9 cellular contexts compared by ENCODE assay signal in genomic region chr15:65132841-65133549, GRCh38. TPM values are rescaled to one million over a fixed set of nuclear protein-coding genes. Genes with fewer than 3 reads are reported as not detected.
DNase-seq lines count a peak whose midpoint lies in the region; ATAC-seq and TF ChIP-seq lines count a peak whose summit lies in the region.
"Had no signal": no experiment of that assay in that cellular context is flagged by ENCODE, and none has a peak within 500 bp of the region (broad histone marks: within the 10 kb centered on the region; RNA-seq: fewer than 3 reads in every experiment).

No MANE protein-coding gene starts in this region.

- H3K4me1 Mint-ChIP-seq in activated naive CD8-positive, alpha-beta T cell treated with anti-CD3 and anti-CD28 coated beads for 36 hours: peaks cover 33% of the 10 kb centered on the region

- H3K27ac Mint-ChIP-seq in activated naive CD8-positive, alpha-beta T cell treated with anti-CD3 and anti-CD28 coated beads for 36 hours: peak overlapping the region; percentile 76

- H3K36me3 Mint-ChIP-seq in activated naive CD8-positive, alpha-beta T cell treated with anti-CD3 and anti-CD28 coated beads for 36 hours: peaks cover 14% of the 10 kb centered on the region

- H3K27me3 Mint-ChIP-seq in activated naive CD8-positive, alpha-beta T cell treated with anti-CD3 and anti-CD28 coated beads for 36 hours: no peaks in the 10 kb centered on the region

- H3K27ac ChIP-seq in 22Rv1: peak overlapping the region; percentile 87
- peak overlapping the region; percentile 55 to 90 (median 86) for H3K27ac ChIP-seq in heart left ventricle
- peak overlapping the region; percentile 80 to 88 for H3K27ac ChIP-seq in prostate gland

- TF ChIP-seq POLR2A in heart left ventricle (IDR thresholded peaks at IDR 0.05) (no peak), prostate gland (IDR thresholded peaks at IDR 0.05) (no peak)

- DNase-seq in NOMO-1 (lab: John Stamatoyannopoulos, UW; ENCODE audit: unreplicated experiment in 2 of 2) (peak; percentile 12 to 30), heart left ventricle (peak; percentile 16 to 67 (median 36)), prostate gland (ENCODE audit: low spot score) (peak; percentile 5), T1000 (lab: John Stamatoyannopoulos, UW) (no peak)
- peak; percentile 39 for DNase-seq in activated naive CD8-positive, alpha-beta T cell treated with anti-CD3 and anti-CD28 coated beads for 36 hours

- peak overlapping the region; percentile 87 for H3K4me3 Mint-ChIP-seq in activated naive CD8-positive, alpha-beta T cell treated with anti-CD3 and anti-CD28 coated beads for 36 hours

- H3K4me3 ChIP-seq in heart left ventricle (peak overlapping the region; percentile 70 to 93 (median 87)), prostate gland (peak overlapping the region; percentile 92)

- peaks cover 0 to 34% (median 20%) of the 10 kb centered on the region in 9 donors for H3K36me3 ChIP-seq in heart left ventricle
- H3K36me3 ChIP-seq in prostate gland: peaks cover 0 to 2% of the 10 kb centered on the region in 2 donors

- no peak for TF ChIP-seq CTCF in 22Rv1 (IDR thresholded peaks at IDR 0.05)
- TF ChIP-seq CTCF in heart left ventricle (IDR thresholded peaks at IDR 0.05): no peak
- no peak for TF ChIP-seq CTCF in prostate gland (IDR thresholded peaks at IDR 0.05)

- H3K27me3 ChIP-seq in heart left ventricle (no peaks in the 10 kb centered on the region), prostate gland (replicated peaks; ENCODE audit: insufficient read depth) (no peaks in the 10 kb centered on the region)

- H3K9me3 ChIP-seq in heart left ventricle: no peaks in the 10 kb centered on the region
- no peaks in the 10 kb centered on the region for H3K9me3 ChIP-seq in prostate gland

- 0 to 1% (median 0%) methylated on average over 44 to 94 of the region's 94 CpGs for WGBS in heart left ventricle, 4 donors
- WGBS in prostate gland: under 1% methylated on average over 77 of the region's 94 CpGs

- intact Hi-C loops in heart left ventricle (cut with DNase I) (loop anchor here in 1 of 10 donors (5.0 kb wide), 1 partner anchor 49 kb away; no protein-coding TSS in a partner anchor), prostate gland (cut with DNase I) (no loop called here)

- H3K9me3 Mint-ChIP-seq in activated naive CD8-positive, alpha-beta T cell treated with anti-CD3 and anti-CD28 coated beads for 36 hours: peaks cover 8% of the 10 kb centered on the region

- peaks cover 0 to 33% (median 21%) of the 10 kb centered on the region in 12 donors for H3K4me1 ChIP-seq in heart left ventricle
- H3K4me1 ChIP-seq in prostate gland (replicated peaks): peaks cover 7% of the 10 kb centered on the region

- peak; percentile 45 for ATAC-seq in GM18498 (IDR thresholded peaks at IDR 0.05; ENCODE audit: unreplicated experiment)
- peak; percentile 49 for ATAC-seq in HG02885 (IDR thresholded peaks at IDR 0.05; ENCODE audit: poor library complexity, unreplicated experiment)
- ATAC-seq in heart left ventricle: peak in 3 of 4 donors; percentile 25 to 65 (median 62)

RNA-seq across cellular contexts. Expression of gene PDCD7, which starts 0.6 kb away (rescaled TPM):
- 10 to 100 TPM; 33.1 to 34.3 TPM for total RNA-seq in activated naive CD8-positive, alpha-beta T cell treated with anti-CD3 and anti-CD28 coated beads for 36 hours
- total RNA-seq in heart left ventricle (10 to 100 TPM in 8 of 9 donors, 1 to 10 TPM in 1; 9.5 to 21.9 (median 13.9) TPM), prostate gland (10 to 100 TPM; 30.8 to 43.6 TPM)
- polyA plus RNA-seq in heart left ventricle: 10 to 100 TPM; 10.6 to 11.1 TPM

RNA-seq across cellular contexts. Expression of gene UBAP1L, which starts 18.0 kb away (rescaled TPM):
- total RNA-seq in activated naive CD8-positive, alpha-beta T cell treated with anti-CD3 and anti-CD28 coated beads for 36 hours: 1 to 10 TPM; 2.2 to 2.7 TPM
- total RNA-seq in heart left ventricle (1 to 10 TPM in 7 of 9 donors, under 1 TPM in 2; 0.93 to 2.2 (median 1.3) TPM), prostate gland (1 to 10 TPM; 1.9 to 8.5 TPM)
- polyA plus RNA-seq in heart left ventricle: 1 to 10 TPM in 1 of 2 donors, under 1 TPM in 1; 0.51 to 1.8 TPM

RNA-seq across cellular contexts. Expression of gene CLPX, which starts 52.1 kb away (rescaled TPM):
- total RNA-seq in activated naive CD8-positive, alpha-beta T cell treated with anti-CD3 and anti-CD28 coated beads for 36 hours: 10 to 100 TPM; 70.6 to 74.9 TPM
- total RNA-seq in heart left ventricle (10 to 100 TPM; 43.8 to 64.8 (median 57.2) TPM), prostate gland (10 to 100 TPM; 36.2 to 41.2 TPM)
- polyA plus RNA-seq in heart left ventricle: 10 to 100 TPM; 11.2 to 29.2 TPM

RNA-seq across cellular contexts. Expression of gene KBTBD13, which starts 56.4 kb away (rescaled TPM):
- total RNA-seq in activated naive CD8-positive, alpha-beta T cell treated with anti-CD3 and anti-CD28 coated beads for 36 hours: not detected
- total RNA-seq in heart left ventricle (10 to 100 TPM in 1 of 9 donors, 1 to 10 TPM in 8; 3.2 to 11.8 (median 4.2) TPM), prostate gland (under 1 TPM in 1 of 2 donors, not detected in 1; 0.57 TPM)
- 1 to 10 TPM in 1 of 2 donors, under 1 TPM in 1; 0.78 to 9.0 TPM for polyA plus RNA-seq in heart left ventricle
- total RNA-seq: subcutaneous adipose tissue had no signal
